8 cellular contexts compared by ENCODE assay signal in the genomic region with DNA sequence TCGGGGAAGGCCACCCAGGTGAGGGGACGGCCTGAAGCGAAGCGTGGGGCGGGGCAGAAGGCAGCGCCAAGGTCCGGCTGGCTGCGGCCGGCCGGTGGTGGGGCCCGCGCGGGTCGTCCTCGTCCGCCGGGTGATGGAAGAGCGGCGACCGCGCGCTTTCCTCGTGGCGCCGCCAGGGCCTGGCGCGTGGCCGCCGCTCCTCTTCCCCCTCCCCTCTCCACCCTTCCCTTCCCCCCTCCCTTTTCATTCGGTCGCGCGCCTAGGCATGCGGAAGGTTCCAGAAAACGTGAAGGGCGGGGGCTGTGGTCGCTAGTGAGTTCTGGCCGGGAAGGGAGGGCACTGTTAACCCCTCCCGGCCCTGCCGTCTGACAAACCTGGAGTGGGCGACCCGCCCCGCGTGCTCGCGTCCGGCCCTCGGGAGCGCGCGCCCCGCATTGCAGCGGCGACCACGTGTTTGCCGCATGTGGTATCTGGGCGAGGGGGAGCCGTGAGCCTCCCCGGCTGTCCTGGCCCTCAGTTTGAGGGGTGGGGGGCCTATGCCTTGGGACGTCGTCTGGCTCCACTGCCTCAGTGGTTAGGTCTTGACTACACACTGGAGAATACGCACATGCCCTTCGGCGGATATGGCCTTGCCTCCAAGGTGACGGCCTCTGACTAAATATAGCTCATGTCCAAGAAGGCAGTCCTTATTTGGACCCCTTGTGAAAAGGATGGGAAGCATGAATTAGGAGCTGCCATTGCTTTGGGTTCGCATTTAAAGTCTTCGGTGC. TPM values are rescaled to one million over a fixed set of nuclear protein-coding genes. Genes with fewer than 3 reads are reported as not detected.
A peak's percentile ranks its signal among the peaks of the same experiment; 100 is the strongest.
DNase-seq lines count a peak whose midpoint lies in the region; ATAC-seq lines count a peak whose summit lies in the region.

No MANE protein-coding gene starts in this region.

- H3K27ac ChIP-seq in mesodermal cell (ENCODE audit: low read depth, low read length, severe bottlenecking): peak overlapping the region; percentile 98

- H3K9ac ChIP-seq in endocrine pancreas (ENCODE audit: control insufficient read depth, insufficient read depth, low read length): peak overlapping the region; percentile 92

- DNase-seq in NCI-H146 (lab: John Stamatoyannopoulos, UW): peak; percentile 68
- DNase-seq in NCI-H146 treated with DMSO at 0.1 percent for 48 hours (lab: John Stamatoyannopoulos, UW; ENCODE audit: unreplicated experiment): no peak
- DNase-seq in NCI-H345 (lab: John Stamatoyannopoulos, UW): peak; percentile 60
- peak; percentile 59 to 65 for DNase-seq in activated CD8-positive, alpha-beta memory T cell treated with anti-CD3 and anti-CD28 coated beads for 4 hours (ENCODE audit: low read depth in 2 of 2)
- peak; percentile 61 to 63 for DNase-seq in stimulated activated CD8-positive, alpha-beta memory T cell treated with anti-CD3 and anti-CD28 coated beads, Interleukin-15, amount 100 ng/mL, for 48 hours (ENCODE audit: low read depth in 2 of 2)

- H3K4me3 ChIP-seq in endocrine pancreas (ENCODE audit: control insufficient read depth, insufficient read depth, low read length) (peak overlapping the region; percentile 97), mesodermal cell (ENCODE audit: extremely low read depth, insufficient read depth, low read length, poor library complexity, severe bottlenecking) (peak overlapping the region; percentile 86)

- no peaks in the 10 kb centered on the region for H3K9me3 ChIP-seq in endocrine pancreas (ENCODE audit: control insufficient read depth, low read length)
- H3K9me3 ChIP-seq in mesodermal cell (ENCODE audit: control insufficient read depth, low read length): no peaks in the 10 kb centered on the region

- H3K36me3 ChIP-seq in endocrine pancreas (ENCODE audit: control insufficient read depth, insufficient read depth, low read length): no peaks in the 10 kb centered on the region
- peaks cover 47% of the 10 kb centered on the region for H3K36me3 ChIP-seq in mesodermal cell (ENCODE audit: control insufficient read depth, insufficient read depth, low read length)

- H3K4me1 ChIP-seq in endocrine pancreas (ENCODE audit: control insufficient read depth, insufficient read depth, low read length): peaks cover 25% of the 10 kb centered on the region
- peaks cover 19% of the 10 kb centered on the region for H3K4me1 ChIP-seq in mesodermal cell (ENCODE audit: control insufficient read depth, insufficient read depth, low read length, poor library complexity, severe bottlenecking)

- no peaks in the 10 kb centered on the region for H3K27me3 ChIP-seq in endocrine pancreas (ENCODE audit: control insufficient read depth, insufficient read depth, low read length)

- peak; percentile 33 for ATAC-seq in HG02759 (IDR thresholded peaks at IDR 0.05; ENCODE audit: unreplicated experiment)

- WGBS in mesodermal cell (ENCODE audit: insufficient coverage in 2 of 2), 2 experiments: 0% methylated on average over 24 to 57 of the region's 67 CpGs

RNA-seq across cellular contexts. Expression of a gene that starts 0.6 kb away (rescaled TPM):
- polyA plus RNA-seq in mesodermal cell (2013, experiment 1 of 2): 94.6 TPM
- 94.5 TPM for polyA plus RNA-seq in mesodermal cell (2013, experiment 2 of 2)

RNA-seq across cellular contexts. Expression of a gene that starts 21.7 kb away (rescaled TPM):
- 51.1 TPM for polyA plus RNA-seq in mesodermal cell (2013, experiment 1 of 2)
- 39.2 TPM for polyA plus RNA-seq in mesodermal cell (2013, experiment 2 of 2)

RNA-seq across cellular contexts. Expression of a gene that starts 37.8 kb away (rescaled TPM):
- polyA plus RNA-seq in mesodermal cell (2013, experiment 1 of 2): 30.9 TPM
- polyA plus RNA-seq in mesodermal cell (2013, experiment 2 of 2): 23.9 TPM

RNA-seq across cellular contexts. Expression of a gene that starts 44.7 kb away (rescaled TPM):
- polyA plus RNA-seq in mesodermal cell (2013, experiment 1 of 2): 34.5 TPM
- polyA plus RNA-seq in mesodermal cell (2013, experiment 2 of 2): 25.4 TPM

RNA-seq across cellular contexts. Expression of a gene that starts 56.0 kb away (rescaled TPM):
- polyA plus RNA-seq in mesodermal cell (2013, experiment 1 of 2): 178 TPM
- 144 TPM for polyA plus RNA-seq in mesodermal cell (2013, experiment 2 of 2)
